Comparison of ENCODE assay signal across 20 cellular contexts in genomic region chr17:149231-149630, GRCh38. TPM values are rescaled to one million over a fixed set of nuclear protein-coding genes. Genes with fewer than 3 reads are reported as not detected.
"Had no signal": no experiment of that assay in that cellular context is flagged by ENCODE, and none has a peak within 500 bp of the region (broad histone marks: within the 10 kb centered on the region; RNA-seq: fewer than 3 reads in every experiment).

No MANE protein-coding gene starts in this region.

- DNase-seq: activated naive CD4-positive, alpha-beta T cell treated with Interleukin-2 at 50 U/mL for 16 hours; mesendoderm; occipital lobe; stimulated activated CD4-positive, alpha-beta T cell treated with anti-CD3 and anti-CD28 coated beads, Interleukin-15, amount 100 ng/mL, for 24 hours; stimulated activated CD4-positive, alpha-beta T cell treated with anti-CD3 and anti-CD28 coated beads, Interleukin-4, amount 100 ng/mL, for 1 hour; stimulated activated naive CD4-positive, alpha-beta T cell treated with Interleukin-2 at 50 U/mL for 16 hours; substantia nigra had no signal

- ATAC-seq: natural killer cell treated with Interleukin-12 subunit alpha and Interleukin-12 subunit beta and Interleukin-15 and Interleukin-18, amount 100 ng/mL, for 72 hours had no signal

- H3K27ac ChIP-seq: esophagus muscularis mucosa, tibial nerve had no signal

- H3K27me3 ChIP-seq: esophagus muscularis mucosa, tibial nerve had no signal

- H3K9me3 Mint-ChIP-seq: activated T-helper 1 cell treated with anti-CD3 and anti-CD28 coated beads, Interleukin-12 subunit alpha, Interleukin-12 subunit beta, Interleukin-2, Interleukin-4 antibody, amounts not matched to agents 30 ng/mL and 10 ng/mL and 1 ng/mL, durations not matched to agents 14 hours and 24 hours and 36 hours; natural killer cell treated with Interleukin-12 subunit alpha and Interleukin-12 subunit beta and Interleukin-15 and Interleukin-18, amount 100 ng/mL, for 72 hours; T-helper 2 cell treated with Interferon-gamma antibody and Interleukin-4, amounts not matched to agents 5 μg/mL and 100 μg/mL, for 36 hours had no signal

- H3K27ac Mint-ChIP-seq: activated T-helper 1 cell treated with anti-CD3 and anti-CD28 coated beads, Interleukin-12 subunit alpha, Interleukin-12 subunit beta, Interleukin-2, Interleukin-4 antibody, amounts not matched to agents 30 ng/mL and 10 ng/mL and 1 ng/mL, durations not matched to agents 14 hours and 24 hours and 36 hours; natural killer cell treated with Interleukin-12 subunit alpha and Interleukin-12 subunit beta and Interleukin-15 and Interleukin-18, amount 100 ng/mL, for 72 hours; T-helper 2 cell treated with Interferon-gamma antibody and Interleukin-4, amounts not matched to agents 5 μg/mL and 100 μg/mL, for 36 hours had no signal

- H3K4me3 Mint-ChIP-seq: activated T-helper 1 cell treated with anti-CD3 and anti-CD28 coated beads, Interleukin-12 subunit alpha, Interleukin-12 subunit beta, Interleukin-2, Interleukin-4 antibody, amounts not matched to agents 30 ng/mL and 10 ng/mL and 1 ng/mL, durations not matched to agents 14 hours and 24 hours and 36 hours; natural killer cell treated with Interleukin-12 subunit alpha and Interleukin-12 subunit beta and Interleukin-15 and Interleukin-18, amount 100 ng/mL, for 72 hours; T-helper 2 cell treated with Interferon-gamma antibody and Interleukin-4, amounts not matched to agents 5 μg/mL and 100 μg/mL, for 36 hours had no signal

- H3K36me3 Mint-ChIP-seq: natural killer cell treated with Interleukin-12 subunit alpha and Interleukin-12 subunit beta and Interleukin-15 and Interleukin-18, amount 100 ng/mL, for 72 hours had no signal

- H3K36me3 ChIP-seq: tibial nerve had no signal

- H3K27me3 Mint-ChIP-seq: natural killer cell treated with Interleukin-12 subunit alpha and Interleukin-12 subunit beta and Interleukin-15 and Interleukin-18, amount 100 ng/mL, for 72 hours had no signal

- H3K4me3 ChIP-seq: esophagus muscularis mucosa, tibial nerve had no signal

- H3K9me3 ChIP-seq: esophagus muscularis mucosa, tibial nerve had no signal

- FAIRE-seq: astrocyte, colon, endometrium had no signal

RNA-seq across cellular contexts. Expression of gene SCGB1C2, which starts 11.9 kb away (rescaled TPM):
- total RNA-seq: activated CD8-positive, alpha-beta memory T cell treated with anti-CD3 and anti-CD28 coated beads for 36 hours; activated T-helper 1 cell treated with anti-CD3 and anti-CD28 coated beads, Interleukin-12 subunit alpha, Interleukin-12 subunit beta, Interleukin-2, Interleukin-4 antibody, amounts not matched to agents 30 ng/mL and 10 ng/mL and 1 ng/mL, durations not matched to agents 14 hours and 24 hours and 36 hours; astrocyte; esophagus muscularis mucosa; fibroblast of villous mesenchyme; glomerular endothelial cell; lower leg skin; natural killer cell treated with Interleukin-12 subunit alpha and Interleukin-12 subunit beta and Interleukin-15 and Interleukin-18, amount 100 ng/mL, for 72 hours; occipital lobe; pulmonary artery endothelial cell; tibial nerve had no signal

RNA-seq across cellular contexts. Expression of gene DOC2B, which starts 32.2 kb away (rescaled TPM):
- total RNA-seq: fibroblast of villous mesenchyme had no signal
